Comparison of ENCODE assay signal across 17 cellular contexts in the genomic region with DNA sequence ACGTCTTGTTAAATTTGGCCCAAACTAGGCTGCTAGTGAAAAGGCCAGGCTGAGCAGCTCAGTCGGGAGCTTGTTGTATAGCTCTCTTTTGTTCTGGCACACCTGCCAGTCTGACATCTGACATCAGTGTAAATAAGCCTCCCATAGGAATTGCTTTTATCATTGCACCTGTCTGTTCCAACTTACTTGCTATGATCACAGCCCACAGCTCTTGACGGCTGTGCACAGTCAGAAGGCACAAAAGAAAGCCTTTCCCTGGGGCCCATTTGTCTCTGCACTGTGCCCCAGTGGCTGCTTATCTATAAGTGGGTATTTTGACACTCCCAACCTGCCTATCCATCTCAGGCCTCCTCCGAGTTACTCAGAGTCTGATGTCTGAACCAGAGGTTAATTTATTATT.
A peak's percentile ranks its signal among the peaks of the same experiment; 100 is the strongest.
DNase-seq lines count a peak whose midpoint lies in the region; ATAC-seq, FAIRE-seq and TF ChIP-seq lines count a peak whose summit lies in the region.
"Had no signal": no experiment of that assay in that cellular context is flagged by ENCODE, and none has a peak within 500 bp of the region (broad histone marks: within the 10 kb centered on the region; RNA-seq: fewer than 3 reads in every experiment).

No MANE protein-coding gene starts in this region.

- H3K27ac ChIP-seq in right cardiac atrium (ENCODE audit: low read length) (no peak overlapping the region), mesendoderm (ENCODE audit: low read depth, low read length) (no peak overlapping the region)
- H3K27ac ChIP-seq: SK-N-MC, spleen had no signal

- H3K79me2 ChIP-seq in mesendoderm (ENCODE audit: control insufficient read depth, insufficient read depth, low read length) = no peaks in the 10 kb centered on the region

- H4K5ac ChIP-seq in mesendoderm (ENCODE audit: low read length) = no peak overlapping the region

- DNase-seq in Right ventricle myocardium inferior (ENCODE audit: missing footprints) (no peak), right cardiac atrium (no peak), NCI-H2107 treated with DMSO at 0.1 percent for 48 hours (lab: John Stamatoyannopoulos, UW; ENCODE audit: unreplicated experiment) (peak; percentile 99), NCI-H774 (lab: John Stamatoyannopoulos, UW) (peak; percentile 97), retina (peak; percentile 22), mesendoderm (no peak), D721Med (ENCODE audit: insufficient read length, low spot score) (no peak)
- DNase-seq: 8988T; activated CD4-positive, alpha-beta memory T cell treated with anti-CD3 and anti-CD28 coated beads for 36 hours; activated T-cell treated with anti-CD3 and anti-CD28 coated beads, Interleukin-2, amount 50 U/mL, for 48 hours; effector memory CD4-positive, alpha-beta T cell; spleen; stimulated activated naive CD4-positive, alpha-beta T cell had no signal

- H3K4me3 ChIP-seq in right cardiac atrium (ENCODE audit: low read length) (no peak overlapping the region), mesendoderm (ENCODE audit: low read length) (no peak overlapping the region)
- H3K4me3 ChIP-seq: SK-N-MC, spleen had no signal

- no peaks in the 10 kb centered on the region for H3K9me3 ChIP-seq in right cardiac atrium (ENCODE audit: control insufficient read depth, low read length)
- H3K9me3 ChIP-seq: spleen had no signal

- no peak for FAIRE-seq in D721Med (lab: Jason Lieb, UNC)
- FAIRE-seq: bronchial epithelial cell, HepG2 had no signal

- no peak overlapping the region for H3K18ac ChIP-seq in mesendoderm (ENCODE audit: low read length)

- WGBS in right cardiac atrium = 79% methylated on average over 4 of the region's 4 CpGs
- WGBS in mesendoderm (ENCODE audit: extremely low coverage, insufficient coverage, low lambda C conversion rate) = no CpG with 5 or more reads among the region's 4 CpGs

- intact Hi-C loops in Right ventricle myocardium inferior (cut with DNase I) = no loop called here
- intact Hi-C loops in right cardiac atrium (cut with DNase I) = no loop called here

- no peak overlapping the region for H2BK5ac ChIP-seq in mesendoderm (ENCODE audit: low read length)

- no peak overlapping the region for H3K23ac ChIP-seq in mesendoderm (ENCODE audit: low read length)

- H3K4me2 ChIP-seq in mesendoderm (ENCODE audit: low read length) = no peak overlapping the region

- H3K27me3 ChIP-seq in right cardiac atrium (ENCODE audit: control insufficient read depth, insufficient read depth) = no peaks in the 10 kb centered on the region
- no peaks in the 10 kb centered on the region for H3K27me3 ChIP-seq in mesendoderm (ENCODE audit: insufficient read depth, low read length, poor library complexity)

- no peak overlapping the region for H2BK15ac ChIP-seq in mesendoderm (replicated peaks; ENCODE audit: low read depth)

- no peak overlapping the region for H3K4ac ChIP-seq in mesendoderm (ENCODE audit: low read depth, low read length)

- H3K4me1 ChIP-seq in right cardiac atrium (ENCODE audit: control insufficient read depth, insufficient read depth, low read length) (peaks cover 2% of the 10 kb centered on the region), mesendoderm (ENCODE audit: control insufficient read depth, low read depth, low read length) (no peaks in the 10 kb centered on the region)
- H3K4me1 ChIP-seq: spleen had no signal

- H3K79me1 ChIP-seq in mesendoderm (ENCODE audit: low read length) = no peaks in the 10 kb centered on the region

- H3K36me3 ChIP-seq in mesendoderm (ENCODE audit: control insufficient read depth, insufficient read depth, low read length) = no peaks in the 10 kb centered on the region
- H3K36me3 ChIP-seq: spleen had no signal

- H4K8ac ChIP-seq in mesendoderm (ENCODE audit: low read depth, low read length) = no peak overlapping the region

- no peak for TF ChIP-seq CTCF in D721Med (IDR thresholded peaks at IDR 0.05; ENCODE audit: insufficient read depth, missing control alignments)

- peak; percentile 50 for ATAC-seq in Right ventricle myocardium inferior
- ATAC-seq in right cardiac atrium = no peak
- no peak for ATAC-seq in HG03159 (IDR thresholded peaks at IDR 0.05; ENCODE audit: unreplicated experiment)
- ATAC-seq: HepG2 had no signal

- H2BK120ac ChIP-seq in mesendoderm (ENCODE audit: low read depth, low read length) = no peak overlapping the region

- H2AK5ac ChIP-seq in mesendoderm (ENCODE audit: low read length) = no peak overlapping the region

- no peak overlapping the region for H3K9ac ChIP-seq in mesendoderm (ENCODE audit: low read length)

- no peak overlapping the region for H3K56ac ChIP-seq in mesendoderm (ENCODE audit: low read length)

Comparison
In these comparisons a context has a peak if more than half of its experiments do, and no peak if none do; other contexts are left out.
1. DNase-seq: peak in NCI-H2107 treated with DMSO at 0.1 percent for 48 hours (single experiment), NCI-H774 (single experiment) and retina (single experiment); none in Right ventricle myocardium inferior (single experiment), right cardiac atrium (0 of 3), mesendoderm (single experiment) and D721Med (single experiment).